Comparison of ENCODE assay signal across 24 cellular contexts in the genomic region with DNA sequence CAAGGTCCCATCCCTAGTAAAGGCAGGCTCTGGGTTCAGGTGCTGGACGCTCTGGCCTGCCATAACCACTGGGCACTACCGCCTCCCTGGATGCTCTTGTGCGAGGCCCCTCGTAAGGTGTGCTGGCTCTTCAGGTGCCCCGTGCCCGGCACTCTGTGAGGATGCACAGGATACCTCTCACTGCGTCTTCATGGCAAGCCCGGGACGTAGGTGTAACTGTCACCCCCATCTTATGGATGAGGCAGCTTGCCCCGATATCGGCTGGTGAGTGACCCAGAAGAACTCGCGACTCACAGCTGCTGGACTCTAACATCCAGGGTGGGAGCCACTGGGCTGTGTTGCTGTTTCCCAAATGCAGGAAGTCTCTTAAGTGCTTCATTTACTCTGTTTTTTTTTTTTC.
"Had no signal": no experiment of that assay in that cellular context is flagged by ENCODE, and none has a peak within 500 bp of the region (broad histone marks: within the 10 kb centered on the region; RNA-seq: fewer than 3 reads in every experiment).

No MANE protein-coding gene starts in this region.

- H3K9me3 Mint-ChIP-seq: activated CD8-positive, alpha-beta T cell treated with anti-CD3 and anti-CD28 coated beads for 36 hours; activated naive CD8-positive, alpha-beta T cell treated with anti-CD3 and anti-CD28 coated beads, Interleukin-2, amount 10 ng/mL, durations not matched to agents 7 days and 5 days; activated T-helper 17 cell treated with anti-CD3 and anti-CD28 coated beads, Interleukin-2, amount 50 U/mL, for 72 hours; IgD-negative memory B cell; T-helper 1 cell treated with Interleukin-12 subunit alpha and Interleukin-12 subunit beta and Interleukin-4 antibody, amounts not matched to agents 30 μg/mL and 1 μg/mL, for 36 hours had no signal

- DNase-seq: activated CD4-positive, alpha-beta T cell treated with anti-CD3 and anti-CD28 coated beads for 4 hours; activated CD8-positive, alpha-beta T cell treated with anti-CD3 and anti-CD28 coated beads for 36 hours; activated naive CD4-positive, alpha-beta T cell treated with anti-CD3 and anti-CD28 coated beads, Interleukin-2, amount 50 U/mL, for 16 hours; activated naive CD8-positive, alpha-beta T cell treated with anti-CD3 and anti-CD28 coated beads, Interleukin-2, amount 10 ng/mL, durations not matched to agents 7 days and 5 days; activated T-cell treated with anti-CD3 and anti-CD28 coated beads for 4 hours; activated T-cell treated with anti-CD3 and anti-CD28 coated beads, Interleukin-2, amount 50 U/mL, for 48 hours; adrenal gland; anterior cingulate cortex; KG1; NCI-H1092; NCI-H1417; NCI-H1930; NCI-H2107; NCI-H2171 treated with DMSO at 0.1 percent for 48 hours; NCI-H345; NCI-H510A treated with DMSO at 0.1 percent for 48 hours; NCI-H69; SHP77 had no signal

- ATAC-seq: activated CD4-positive, CD25-positive, alpha-beta regulatory T cell treated with anti-CD3 and anti-CD28 coated beads, Interleukin-2, amount 50 U/mL, for 24 hours; activated CD8-positive, alpha-beta T cell treated with anti-CD3 and anti-CD28 coated beads for 36 hours; activated T-helper 17 cell treated with anti-CD3 and anti-CD28 coated beads, Interleukin-2, amount 50 U/mL, for 72 hours had no signal

- H3K4me3 ChIP-seq: adrenal gland, Peyer's patch had no signal

- H3K27ac ChIP-seq: adrenal gland, Peyer's patch, RWPE1 had no signal

- H3K4me1 ChIP-seq: adrenal gland, Peyer's patch had no signal

- H3K4me3 Mint-ChIP-seq: activated CD8-positive, alpha-beta T cell treated with anti-CD3 and anti-CD28 coated beads for 36 hours; activated naive CD8-positive, alpha-beta T cell treated with anti-CD3 and anti-CD28 coated beads, Interleukin-2, amount 10 ng/mL, durations not matched to agents 7 days and 5 days; activated T-helper 17 cell treated with anti-CD3 and anti-CD28 coated beads, Interleukin-2, amount 50 U/mL, for 72 hours; IgD-negative memory B cell; T-helper 1 cell treated with Interleukin-12 subunit alpha and Interleukin-12 subunit beta and Interleukin-4 antibody, amounts not matched to agents 30 μg/mL and 1 μg/mL, for 36 hours had no signal

- H3K36me3 ChIP-seq: adrenal gland, Peyer's patch had no signal

- H3K36me3 Mint-ChIP-seq: activated naive CD8-positive, alpha-beta T cell treated with anti-CD3 and anti-CD28 coated beads, Interleukin-2, amount 10 ng/mL, durations not matched to agents 7 days and 5 days had no signal

- H3K27ac Mint-ChIP-seq: activated CD8-positive, alpha-beta T cell treated with anti-CD3 and anti-CD28 coated beads for 36 hours; activated naive CD8-positive, alpha-beta T cell treated with anti-CD3 and anti-CD28 coated beads, Interleukin-2, amount 10 ng/mL, durations not matched to agents 7 days and 5 days; activated T-helper 17 cell treated with anti-CD3 and anti-CD28 coated beads, Interleukin-2, amount 50 U/mL, for 72 hours; IgD-negative memory B cell; T-helper 1 cell treated with Interleukin-12 subunit alpha and Interleukin-12 subunit beta and Interleukin-4 antibody, amounts not matched to agents 30 μg/mL and 1 μg/mL, for 36 hours had no signal

- H3K4me1 Mint-ChIP-seq: activated T-helper 17 cell treated with anti-CD3 and anti-CD28 coated beads, Interleukin-2, amount 50 U/mL, for 72 hours had no signal

- H3K9me3 ChIP-seq: adrenal gland, Peyer's patch had no signal

- H3K27me3 ChIP-seq: Peyer's patch had no signal
